Comparison of ENCODE assay signal across 9 cellular contexts in the genomic region with DNA sequence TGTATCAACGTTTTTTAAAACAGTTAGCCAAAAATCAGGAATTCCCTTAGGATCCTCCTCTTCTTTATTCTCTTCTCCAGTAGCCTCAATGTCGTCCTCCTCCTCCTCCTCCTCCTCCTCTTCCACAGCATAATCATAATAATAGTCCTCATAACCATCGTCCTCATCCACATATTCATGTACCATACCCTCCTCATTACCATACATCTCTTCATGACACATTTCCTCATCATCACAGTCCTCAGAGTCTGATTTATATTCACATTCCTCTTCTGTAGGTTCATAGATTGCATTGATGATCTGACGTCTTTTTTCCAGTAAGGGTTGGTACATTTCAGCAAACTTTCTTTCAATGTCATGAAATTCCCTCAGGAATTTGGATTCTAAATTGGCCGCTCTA. TPM values are rescaled to one million over a fixed set of nuclear protein-coding genes. Genes with fewer than 3 reads are reported as not detected.
DNase-seq lines count a peak whose midpoint lies in the region; ATAC-seq and TF ChIP-seq lines count a peak whose summit lies in the region.
"Had no signal": no experiment of that assay in that cellular context is flagged by ENCODE, and none has a peak within 500 bp of the region (broad histone marks: within the 10 kb centered on the region; RNA-seq: fewer than 3 reads in every experiment).

No MANE protein-coding gene starts in this region.

- no peaks in the 10 kb centered on the region for H3K27me3 ChIP-seq in CD8-positive, alpha-beta memory T cell (ENCODE audit: insufficient read depth, low read length, poor library complexity, severe bottlenecking)
- H3K27me3 ChIP-seq in esophagus muscularis mucosa = no peaks in the 10 kb centered on the region
- no peaks in the 10 kb centered on the region for H3K27me3 ChIP-seq in trophoblast cell (ENCODE audit: insufficient read depth, low read length)

- H3K4me1 ChIP-seq in CD8-positive, alpha-beta memory T cell (ENCODE audit: insufficient read depth, low read length) = no peaks in the 10 kb centered on the region
- H3K4me1 ChIP-seq in esophagus muscularis mucosa (peaks cover 0 to 11% (median 9%) of the 10 kb centered on the region in 4 donors), trophoblast cell (ENCODE audit: control insufficient read depth in 1 of 2, insufficient read depth in 2 of 2, low read length in 2 of 2) (no peaks in the 10 kb centered on the region)

- H3K18ac ChIP-seq in trophoblast cell (ENCODE audit: low read length) = no peak overlapping the region

- H3K4me1 Mint-ChIP-seq in CD8-positive, alpha-beta memory T cell = peaks cover 0 to 33% (median 8%) of the 10 kb centered on the region in 3 donors
- H3K4me1 Mint-ChIP-seq in T-cell (peaks cover 0 to 30% (median 12%) of the 10 kb centered on the region in 3 donors), CD14-positive monocyte (peaks cover 15% of the 10 kb centered on the region)

- TF ChIP-seq CTCF in esophagus muscularis mucosa (IDR thresholded peaks at IDR 0.05) (no peak), CD14-positive monocyte (IDR thresholded peaks at IDR 0.05) (no peak)

- peaks cover 0 to 2% (median 0%) of the 10 kb centered on the region in 5 donors for H3K9me3 Mint-ChIP-seq in CD8-positive, alpha-beta memory T cell
- H3K9me3 Mint-ChIP-seq in T-cell (no peaks in the 10 kb centered on the region), CD14-positive monocyte (peaks cover 0 to 4% (median 0%) of the 10 kb centered on the region in 7 donors)

- TF ChIP-seq EP300 in esophagus muscularis mucosa (IDR thresholded peaks at IDR 0.05) = no peak

- no peak overlapping the region for H2BK12ac ChIP-seq in trophoblast cell (ENCODE audit: low read length)

- H3K27ac ChIP-seq in CD8-positive, alpha-beta memory T cell (ENCODE audit: low read depth, low read length) = peak overlapping the region; percentile 72
- H3K27ac ChIP-seq in esophagus muscularis mucosa (replicated peaks in 1 of 4) (peak overlapping the region; percentile 69 to 80 (median 74)), trophoblast cell (ENCODE audit: low read depth, low read length) (no peak overlapping the region)

- H3K79me2 ChIP-seq in trophoblast cell (ENCODE audit: control insufficient read depth, insufficient read depth, low read length, poor library complexity) = no peaks in the 10 kb centered on the region

- peak overlapping the region; percentile 85 to 96 (median 91) for H3K4me3 Mint-ChIP-seq in CD8-positive, alpha-beta memory T cell
- H3K4me3 Mint-ChIP-seq in T-cell = peak overlapping the region; percentile 85 to 92 (median 88)
- H3K4me3 Mint-ChIP-seq in CD14-positive monocyte = peak overlapping the region in 1 of 2 donors; percentile 80

- POLR2A ChIA-PET in CD8-positive, alpha-beta memory T cell (lab: Charles Lee) = interaction anchor here (1.3 kb wide), 1 partner anchor 730 kb away, joined by 3 read pairs; no protein-coding TSS in a partner anchor
- POLR2A ChIA-PET in T-cell (lab: Charles Lee) = no interaction called here

- no peaks in the 10 kb centered on the region for H3K79me1 ChIP-seq in trophoblast cell (ENCODE audit: low read length)

- 27% methylated on average over 5 of the region's 5 CpGs for WGBS in esophagus muscularis mucosa
- no CpG with 5 or more reads among the region's 5 CpGs for WGBS in trophoblast cell (ENCODE audit: extremely low coverage, insufficient coverage, insufficient read length)

- peak overlapping the region; percentile 64 for H3K4me2 ChIP-seq in trophoblast cell (ENCODE audit: low read length)

- no peak overlapping the region for H3K9ac ChIP-seq in trophoblast cell (ENCODE audit: low read length)

- TF ChIP-seq POLR2A in esophagus muscularis mucosa (IDR thresholded peaks at IDR 0.05; ENCODE audit: low read depth) = no peak

- H2BK120ac ChIP-seq in trophoblast cell (ENCODE audit: insufficient read depth, low read length, poor library complexity) = no peak overlapping the region

- H2AK5ac ChIP-seq in trophoblast cell (ENCODE audit: low read length) = no peak overlapping the region

- H3K27me3 Mint-ChIP-seq in CD8-positive, alpha-beta memory T cell = peaks cover 4 to 12% of the 10 kb centered on the region in 2 donors
- H3K27me3 Mint-ChIP-seq in T-cell (peaks cover 3 to 28% of the 10 kb centered on the region in 2 donors), CD14-positive monocyte (ENCODE audit: low read depth in 3 of 3) (peaks cover 13 to 25% (median 18%) of the 10 kb centered on the region in 3 donors)

- peak overlapping the region; percentile 69 for H3K4me3 ChIP-seq in CD8-positive, alpha-beta memory T cell (ENCODE audit: low read length)
- H3K4me3 ChIP-seq in esophagus muscularis mucosa (peak overlapping the region; percentile 57 to 65 (median 60)), trophoblast cell (ENCODE audit: low read depth, low read length) (no peak overlapping the region)

- H4K91ac ChIP-seq in trophoblast cell (ENCODE audit: low read depth, low read length) = no peak overlapping the region

- no peak overlapping the region for H2AFZ ChIP-seq in trophoblast cell (ENCODE audit: insufficient read depth, low read length, poor library complexity)

- ATAC-seq in T-cell (replicated peaks in 1 of 4) (no peak), left lobe of liver (no peak)

- H4K8ac ChIP-seq in trophoblast cell (ENCODE audit: low read depth, low read length) = no peak overlapping the region

- no peaks in the 10 kb centered on the region for H3K9me3 ChIP-seq in CD8-positive, alpha-beta memory T cell (ENCODE audit: low read length)
- H3K9me3 ChIP-seq in esophagus muscularis mucosa = no peaks in the 10 kb centered on the region
- H3K9me3 ChIP-seq in trophoblast cell (ENCODE audit: insufficient read depth, low read depth, low read length) = no peaks in the 10 kb centered on the region

- no peaks in the 10 kb centered on the region for H3K36me3 ChIP-seq in CD8-positive, alpha-beta memory T cell (ENCODE audit: insufficient read depth, low read length)
- H3K36me3 ChIP-seq in esophagus muscularis mucosa = no peaks in the 10 kb centered on the region
- H3K36me3 ChIP-seq in trophoblast cell (ENCODE audit: control insufficient read depth in 1 of 2, insufficient read depth in 2 of 2, low read length in 2 of 2) = no peaks in the 10 kb centered on the region

- no peak overlapping the region for H2BK5ac ChIP-seq in trophoblast cell (ENCODE audit: low read depth, low read length, poor library complexity)

- no peak overlapping the region for H3K4ac ChIP-seq in trophoblast cell (ENCODE audit: low read depth, low read length)

- H3K14ac ChIP-seq in trophoblast cell (ENCODE audit: low read length) = no peak overlapping the region

- H3K27ac Mint-ChIP-seq in CD8-positive, alpha-beta memory T cell = peak overlapping the region in 6 of 8 donors; percentile 75 to 94 (median 86)
- H3K27ac Mint-ChIP-seq in T-cell (peak overlapping the region; percentile 94), CD14-positive monocyte (peak overlapping the region in 1 of 7 donors; percentile 37)

- H3K23ac ChIP-seq in trophoblast cell (ENCODE audit: low read length) = no peak overlapping the region

- no peak for DNase-seq in CD8-positive, alpha-beta memory T cell
- no peak for DNase-seq in T-cell
- no peak for DNase-seq in esophagus muscularis mucosa (ENCODE audit: extremely low spot score)
- no peak for DNase-seq in trophoblast cell
- DNase-seq in left lobe of liver (ENCODE audit: low spot score) = no peak
- no peak for DNase-seq in putamen (ENCODE audit: low spot score)
- no peak for DNase-seq in A172 (ENCODE audit: low spot score)
- no peak for DNase-seq in CD14-positive monocyte (ENCODE audit: low spot score)
- DNase-seq: NCI-H526 had no signal

- intact Hi-C loops in esophagus muscularis mucosa (cut with DNase I) (no loop called here), CD14-positive monocyte (cut with micrococcal nuclease) (no loop called here)

- peaks cover 0 to 13% (median 0%) of the 10 kb centered on the region in 3 donors for H3K36me3 Mint-ChIP-seq in CD8-positive, alpha-beta memory T cell
- no peaks in the 10 kb centered on the region for H3K36me3 Mint-ChIP-seq in T-cell
- no peaks in the 10 kb centered on the region for H3K36me3 Mint-ChIP-seq in CD14-positive monocyte

- no peak overlapping the region for H4K12ac ChIP-seq in trophoblast cell (ENCODE audit: low read depth, low read length)

- CTCF ChIA-PET in CD8-positive, alpha-beta memory T cell (lab: Charles Lee) = no interaction called here
- CTCF ChIA-PET in T-cell (lab: Charles Lee) = no interaction called here

RNA-seq across cellular contexts. Expression of a gene that starts 0.9 kb away (rescaled TPM):
- 1 to 10 TPM; 2.5 to 3.1 TPM for total RNA-seq in CD8-positive, alpha-beta memory T cell
- 1.8 TPM for polyA plus RNA-seq in CD8-positive, alpha-beta memory T cell
- total RNA-seq in T-cell (10 to 100 TPM in 3 of 5 donors, 1 to 10 TPM in 2; 2.3 to 12.8 (median 11.1) TPM), esophagus muscularis mucosa (1 to 10 TPM; 3.3 to 5.0 (median 3.5) TPM), left lobe of liver (0.55 TPM)
- polyA plus RNA-seq in trophoblast cell (2013) = 0.29 and 0.36 TPM in 2 replicates
- total RNA-seq in A172 (2014; rRNA removed; shearing (Covaris generic)) = 0.19 and 0.60 TPM in 2 replicates
- polyA plus RNA-seq in CD14-positive monocyte = not detected
